Comparison of ENCODE assay signal across 2 cellular contexts in the genomic region with DNA sequence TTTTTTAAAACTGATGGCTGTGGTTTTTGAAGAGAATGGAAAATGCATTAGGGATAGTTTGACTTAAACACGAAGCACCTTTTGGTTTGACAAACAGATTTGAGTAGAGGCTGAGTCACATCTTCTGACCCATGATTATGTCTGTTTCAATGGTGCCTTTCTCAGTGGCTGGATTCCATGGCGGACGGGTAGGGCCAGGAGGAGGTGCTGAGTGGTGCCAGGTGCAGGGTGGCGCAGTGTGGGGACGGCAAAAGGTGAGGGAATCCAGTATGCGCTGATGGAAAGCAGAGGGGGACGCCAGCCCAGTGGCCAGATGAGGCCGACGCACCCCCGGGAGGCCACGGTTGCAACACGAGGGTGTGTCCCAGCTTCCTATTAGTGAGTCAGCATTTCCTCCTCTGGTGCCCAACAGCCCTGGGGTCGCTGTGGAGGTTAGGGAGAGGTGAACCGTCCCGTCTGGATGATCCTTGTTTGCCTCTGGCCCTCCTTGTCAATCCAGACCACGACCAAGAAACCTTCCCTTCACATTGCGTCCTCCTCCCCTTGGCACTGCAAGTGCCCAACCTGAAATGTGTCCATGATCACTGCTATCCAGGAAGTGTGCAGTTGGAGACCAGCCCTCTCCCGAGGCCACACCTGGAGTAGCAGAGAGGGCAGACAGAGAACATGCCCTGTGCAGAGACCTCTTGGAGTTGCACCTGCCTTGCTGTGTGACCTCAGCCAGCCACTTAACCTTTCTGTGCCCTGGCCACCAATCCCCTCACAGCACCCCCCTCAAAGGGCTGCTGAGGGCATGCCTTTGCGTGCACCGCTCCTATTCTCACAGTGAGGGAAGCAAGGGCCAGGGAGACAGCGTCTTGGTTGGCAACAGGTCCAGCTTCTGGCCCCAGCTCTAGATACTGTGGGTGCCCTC.
TF ChIP-seq lines count a peak whose summit lies in the region.

No MANE protein-coding gene starts in this region.

TF ChIP-seq in A549, 52 proteins besides CTCF, POLR2A, EP300 and RAD21 (continued from another document and continues in another):
- TF ChIP-seq BHLHE40 (IDR thresholded peaks at IDR 0.05; ENCODE audit: low read depth, low read length) (no peak), PHF8 (IDR thresholded peaks at IDR 0.05; ENCODE audit: borderline replicate concordance, low read depth) (no peak), FOSL2 (IDR thresholded peaks at IDR 0.05) (peak; percentile 39; the same call in 1 of the 2 replicates), FOSL2 (CRISPR knock-in tag; IDR thresholded peaks at IDR 0.05) (peak; percentile 93), MAZ (IDR thresholded peaks at IDR 0.05; ENCODE audit: borderline replicate concordance, low read depth, low read length) (no peak), KDM1A (IDR thresholded peaks at IDR 0.05; ENCODE audit: low read depth) (no peak), HEYL (CRISPR knock-in tag; IDR thresholded peaks at IDR 0.05) (no peak), HOXA7 (CRISPR knock-in tag; IDR thresholded peaks at IDR 0.05) (peak; percentile 80), E2F6 (IDR thresholded peaks at IDR 0.05; ENCODE audit: borderline replicate concordance, low read depth) (0 out of 2 replicates have a peak, but pooled peaks have one; percentile 50), USF2 (IDR thresholded peaks at IDR 0.05) (no peak), FOSB (CRISPR knock-in tag; IDR thresholded peaks at IDR 0.05) (0 out of 2 replicates have a peak, but pooled peaks have one; percentile 44), EHF (CRISPR knock-in tag; IDR thresholded peaks at IDR 0.05) (peak; percentile 68), MYC (IDR thresholded peaks at IDR 0.05; ENCODE audit: borderline replicate concordance, low read length) (peak; percentile 65; the same call in 1 of the 2 replicates), GATA3 (IDR thresholded peaks at IDR 0.05; ENCODE audit: borderline replicate concordance) (peak; percentile 98), JUN (IDR thresholded peaks at IDR 0.05) (peak; percentile 73 to 96), HES2 (IDR thresholded peaks at IDR 0.05) (no peak), MAX (IDR thresholded peaks at IDR 0.05) (peak; percentile 94), HDAC2 (IDR thresholded peaks at IDR 0.05) (no peak), ESRRA (IDR thresholded peaks at IDR 0.05; ENCODE audit: borderline replicate concordance, low read length) (no peak), HOXB13 (CRISPR knock-in tag; IDR thresholded peaks at IDR 0.05; ENCODE audit: low read depth) (peak; percentile 87), ZFP36 (IDR thresholded peaks at IDR 0.05; ENCODE audit: borderline replicate concordance, partially characterized antibody) (peak; percentile 86), SMC3 (IDR thresholded peaks at IDR 0.05) (peak; percentile 53; the same call in 2 of the 3 replicates), RCOR1 (IDR thresholded peaks at IDR 0.05; ENCODE audit: low read depth, low read length) (no peak), ZC3H11A (IDR thresholded peaks at IDR 0.05) (no peak)
- TF ChIP-seq, protein P1, sequence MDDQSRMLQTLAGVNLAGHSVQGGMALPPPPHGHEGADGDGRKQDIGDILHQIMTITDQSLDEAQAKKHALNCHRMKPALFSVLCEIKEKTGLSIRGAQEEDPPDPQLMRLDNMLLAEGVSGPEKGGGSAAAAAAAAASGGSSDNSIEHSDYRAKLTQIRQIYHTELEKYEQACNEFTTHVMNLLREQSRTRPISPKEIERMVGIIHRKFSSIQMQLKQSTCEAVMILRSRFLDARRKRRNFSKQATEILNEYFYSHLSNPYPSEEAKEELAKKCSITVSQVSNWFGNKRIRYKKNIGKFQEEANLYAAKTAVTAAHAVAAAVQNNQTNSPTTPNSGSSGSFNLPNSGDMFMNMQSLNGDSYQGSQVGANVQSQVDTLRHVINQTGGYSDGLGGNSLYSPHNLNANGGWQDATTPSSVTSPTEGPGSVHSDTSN (IDR thresholded peaks at IDR 0.05) = peak; percentile 87
- TF ChIP-seq, protein P2, sequence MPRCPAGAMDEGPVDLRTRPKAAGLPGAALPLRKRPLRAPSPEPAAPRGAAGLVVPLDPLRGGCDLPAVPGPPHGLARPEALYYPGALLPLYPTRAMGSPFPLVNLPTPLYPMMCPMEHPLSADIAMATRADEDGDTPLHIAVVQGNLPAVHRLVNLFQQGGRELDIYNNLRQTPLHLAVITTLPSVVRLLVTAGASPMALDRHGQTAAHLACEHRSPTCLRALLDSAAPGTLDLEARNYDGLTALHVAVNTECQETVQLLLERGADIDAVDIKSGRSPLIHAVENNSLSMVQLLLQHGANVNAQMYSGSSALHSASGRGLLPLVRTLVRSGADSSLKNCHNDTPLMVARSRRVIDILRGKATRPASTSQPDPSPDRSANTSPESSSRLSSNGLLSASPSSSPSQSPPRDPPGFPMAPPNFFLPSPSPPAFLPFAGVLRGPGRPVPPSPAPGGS (IDR thresholded peaks at IDR 0.05) = peak; percentile 58; the same call in 1 of the 3 replicates
- TF ChIP-seq, protein P3, sequence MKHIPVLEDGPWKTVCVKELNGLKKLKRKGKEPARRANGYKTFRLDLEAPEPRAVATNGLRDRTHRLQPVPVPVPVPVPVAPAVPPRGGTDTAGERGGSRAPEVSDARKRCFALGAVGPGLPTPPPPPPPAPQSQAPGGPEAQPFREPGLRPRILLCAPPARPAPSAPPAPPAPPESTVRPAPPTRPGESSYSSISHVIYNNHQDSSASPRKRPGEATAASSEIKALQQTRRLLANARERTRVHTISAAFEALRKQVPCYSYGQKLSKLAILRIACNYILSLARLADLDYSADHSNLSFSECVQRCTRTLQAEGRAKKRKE (CRISPR knock-in tag; IDR thresholded peaks at IDR 0.05; ENCODE audit: low read depth) = peak; percentile 68

TF ChIP-seq in WTC11, 78 proteins besides CTCF, POLR2A, EP300 and RAD21 (continued from another document):
- TF ChIP-seq, protein P4, sequence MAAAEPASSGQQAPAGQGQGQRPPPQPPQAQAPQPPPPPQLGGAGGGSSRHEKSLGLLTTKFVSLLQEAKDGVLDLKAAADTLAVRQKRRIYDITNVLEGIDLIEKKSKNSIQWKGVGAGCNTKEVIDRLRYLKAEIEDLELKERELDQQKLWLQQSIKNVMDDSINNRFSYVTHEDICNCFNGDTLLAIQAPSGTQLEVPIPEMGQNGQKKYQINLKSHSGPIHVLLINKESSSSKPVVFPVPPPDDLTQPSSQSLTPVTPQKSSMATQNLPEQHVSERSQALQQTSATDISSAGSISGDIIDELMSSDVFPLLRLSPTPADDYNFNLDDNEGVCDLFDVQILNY (CRISPR knock-in tag; IDR thresholded peaks at IDR 0.05) = no peak
- TF ChIP-seq NFE2L1 (CRISPR knock-in tag; IDR thresholded peaks at IDR 0.05) (peak; percentile 78; the same call in 1 of the 2 replicates), GABPB1 (CRISPR knock-in tag; IDR thresholded peaks at IDR 0.05) (peak; percentile 16; the same call in 1 of the 2 replicates), ZNF671 (CRISPR knock-in tag; IDR thresholded peaks at IDR 0.05) (no peak)
